ENCODE assay signal across 25 cellular contexts in genomic region chrX:74525116-74525515, GRCh38.
DNase-seq lines count a peak whose midpoint lies in the region; ATAC-seq, FAIRE-seq and TF ChIP-seq lines count a peak whose summit lies in the region.
"Had no signal": no experiment of that assay in that cellular context is flagged by ENCODE, and none has a peak within 500 bp of the region (broad histone marks: within the 10 kb centered on the region; RNA-seq: fewer than 3 reads in every experiment).

No MANE protein-coding gene starts in this region.

- TF ChIP-seq RAD21 in HepG2 (CRISPR knock-in tag; IDR thresholded peaks at IDR 0.05) = no peak

- CTCF ChIA-PET in HepG2 (lab: Yijun Ruan, JAX; ENCODE audit: low intra/inter-chr PET ratio, low total read pairs) = no interaction called here
- CTCF ChIA-PET in activated naive CD4-positive, alpha-beta T cell treated with anti-CD3 and anti-CD28 coated beads for 36 hours (lab: Charles Lee) = interaction anchor here (0.6 kb wide), 1 partner anchor 19 kb away, joined by 3 read pairs; no protein-coding TSS in a partner anchor
- CTCF ChIA-PET in activated CD4-positive, alpha-beta memory T cell treated with anti-CD3 and anti-CD28 coated beads, Interleukin-2, amount 10 ng/mL, durations not matched to agents 7 days and 5 days (lab: Charles Lee) = no interaction called here

- H3K27ac Mint-ChIP-seq in activated naive CD4-positive, alpha-beta T cell treated with anti-CD3 and anti-CD28 coated beads for 36 hours = no peak overlapping the region
- no peak overlapping the region for H3K27ac Mint-ChIP-seq in activated CD4-positive, alpha-beta memory T cell treated with anti-CD3 and anti-CD28 coated beads, Interleukin-2, amount 10 ng/mL, durations not matched to agents 7 days and 5 days
- H3K27ac Mint-ChIP-seq: CD4-positive, alpha-beta memory T cell; HFFc6 had no signal

- TF ChIP-seq POLR2A in right lobe of liver (IDR thresholded peaks at IDR 0.05) (no peak), HepG2 (IDR thresholded peaks at IDR 0.05; ENCODE audit: insufficient read depth in 1 of 2, low read depth in 2 of 2, low read length in 2 of 2) (no peak)

- no peak overlapping the region for H3K4me3 Mint-ChIP-seq in activated naive CD4-positive, alpha-beta T cell treated with anti-CD3 and anti-CD28 coated beads for 36 hours
- no peak overlapping the region for H3K4me3 Mint-ChIP-seq in activated CD4-positive, alpha-beta memory T cell treated with anti-CD3 and anti-CD28 coated beads, Interleukin-2, amount 10 ng/mL, durations not matched to agents 7 days and 5 days
- H3K4me3 Mint-ChIP-seq: CD4-positive, alpha-beta memory T cell; HFFc6 had no signal

- no peaks in the 10 kb centered on the region for H3K9me3 ChIP-seq in right lobe of liver
- H3K9me3 ChIP-seq in HepG2 (ENCODE audit: low read length) = no peaks in the 10 kb centered on the region
- H3K9me3 ChIP-seq: HAP-1, MG63, Peyer's patch, SK-N-SH had no signal

- in situ Hi-C loops in HepG2 (cut with HindIII; ENCODE audit: extremely low pct_ligation_motif_present, low pct_unique_long_range_greater_than_20kb) = no loop called here

- BruUV-seq in HepG2 (replicated peaks; lab: Mats Ljungman, UMichigan) = no TSS peak

- no peaks in the 10 kb centered on the region for H3K36me3 Mint-ChIP-seq in activated naive CD4-positive, alpha-beta T cell treated with anti-CD3 and anti-CD28 coated beads for 36 hours (ENCODE audit: low read depth)
- H3K36me3 Mint-ChIP-seq in activated CD4-positive, alpha-beta memory T cell treated with anti-CD3 and anti-CD28 coated beads, Interleukin-2, amount 10 ng/mL, durations not matched to agents 7 days and 5 days (ENCODE audit: low read depth) = no peaks in the 10 kb centered on the region
- H3K36me3 Mint-ChIP-seq: CD4-positive, alpha-beta memory T cell had no signal

- no peaks in the 10 kb centered on the region for H4K20me1 ChIP-seq in HepG2 (ENCODE audit: insufficient read depth, low read length)

- H3K4me1 ChIP-seq in right lobe of liver (peaks cover 0 to 36% (median 0%) of the 10 kb centered on the region in 4 donors), HepG2 (ENCODE audit: insufficient read depth, low read length) (no peaks in the 10 kb centered on the region)
- H3K4me1 ChIP-seq: HAP-1, Peyer's patch had no signal

- H3K27me3 ChIP-seq in right lobe of liver (no peaks in the 10 kb centered on the region), HepG2 (ENCODE audit: control insufficient read depth in 1 of 2, insufficient read depth in 2 of 2, low read length in 2 of 2) (no peaks in the 10 kb centered on the region)
- H3K27me3 ChIP-seq: MG63, Peyer's patch had no signal

- intact Hi-C loops in right lobe of liver (cut with DNase I) (no loop called here), HepG2 (cut with micrococcal nuclease; ENCODE audit: unreplicated experiment) (no loop called here)
- intact Hi-C loops in activated naive CD4-positive, alpha-beta T cell treated with anti-CD3 and anti-CD28 coated beads for 36 hours (cut with micrococcal nuclease) = no loop called here

- H3K4me3 ChIP-seq in right lobe of liver (no peak overlapping the region), HepG2 (replicated peaks in 1 of 3; ENCODE audit: insufficient read depth in 1 of 3, low read depth in 2 of 3, low read length in 3 of 3) (no peak overlapping the region), fibroblast of the aortic adventitia (ENCODE audit: low read depth, low read length) (no peak overlapping the region)
- H3K4me3 ChIP-seq: GM12878, HAP-1, MG63, Peyer's patch had no signal

- no peaks in the 10 kb centered on the region for H3K27me3 Mint-ChIP-seq in activated naive CD4-positive, alpha-beta T cell treated with anti-CD3 and anti-CD28 coated beads for 36 hours (ENCODE audit: low read depth)
- H3K27me3 Mint-ChIP-seq in activated CD4-positive, alpha-beta memory T cell treated with anti-CD3 and anti-CD28 coated beads, Interleukin-2, amount 10 ng/mL, durations not matched to agents 7 days and 5 days = no peaks in the 10 kb centered on the region
- H3K27me3 Mint-ChIP-seq: CD4-positive, alpha-beta memory T cell had no signal

- H3K79me2 ChIP-seq in HepG2 (ENCODE audit: insufficient read depth, low read length) = no peaks in the 10 kb centered on the region

- DNase-seq in right lobe of liver = peak in 1 of 3 donors; percentile 41
- DNase-seq in HepG2 (ENCODE audit: low spot score) = no peak
- DNase-seq in dedifferentiated amniotic fluid mesenchymal stem cell (ENCODE audit: extremely low spot score) = peak; percentile 16
- peak; percentile 82 for DNase-seq in fibroblast of the aortic adventitia (ENCODE audit: low read depth)
- no peak for DNase-seq in activated naive CD4-positive, alpha-beta T cell treated with anti-CD3 and anti-CD28 coated beads for 36 hours
- no peak for DNase-seq in T-helper 1 cell
- DNase-seq in activated CD4-positive, alpha-beta memory T cell treated with anti-CD3 and anti-CD28 coated beads, Interleukin-2, amount 10 ng/mL, durations not matched to agents 7 days and 5 days = no peak
- DNase-seq: C1 segment of cervical spinal cord; CD4-positive, alpha-beta memory T cell; COR-L47; DMS53; GOT3; HFFc6; KG1; MG63; NCI-H2029; NCI-H526 treated with DMSO at 0.1 percent for 48 hours; Peyer's patch; SIG-M5; SK-N-SH had no signal

- POLR2A ChIA-PET in HepG2 (lab: Yijun Ruan, JAX) = no interaction called here
- POLR2A ChIA-PET in activated CD4-positive, alpha-beta memory T cell treated with anti-CD3 and anti-CD28 coated beads, Interleukin-2, amount 10 ng/mL, durations not matched to agents 7 days and 5 days (lab: Charles Lee) = no interaction called here

- H3K36me3 ChIP-seq in right lobe of liver = no peaks in the 10 kb centered on the region
- no peaks in the 10 kb centered on the region for H3K36me3 ChIP-seq in HepG2 (replicated peaks in 1 of 2; ENCODE audit: control insufficient read depth in 1 of 2, insufficient read depth in 2 of 2, low read length in 2 of 2)
- H3K36me3 ChIP-seq: HAP-1, MG63, Peyer's patch had no signal

- H3K4me2 ChIP-seq in HepG2 (ENCODE audit: low read depth, low read length) = no peak overlapping the region
- H3K4me2 ChIP-seq: SK-N-SH had no signal

- no peaks in the 10 kb centered on the region for H3K9me3 Mint-ChIP-seq in activated naive CD4-positive, alpha-beta T cell treated with anti-CD3 and anti-CD28 coated beads for 36 hours
- no peaks in the 10 kb centered on the region for H3K9me3 Mint-ChIP-seq in activated CD4-positive, alpha-beta memory T cell treated with anti-CD3 and anti-CD28 coated beads, Interleukin-2, amount 10 ng/mL, durations not matched to agents 7 days and 5 days
- H3K9me3 Mint-ChIP-seq: CD4-positive, alpha-beta memory T cell; HFFc6 had no signal

- ATAC-seq in right lobe of liver (peak in 3 of 4 donors; percentile 26 to 40 (median 32)), HepG2 (no peak)
- ATAC-seq: GM12878 had no signal

- FAIRE-seq in HepG2 (lab: Jason Lieb, UNC) = no peak
- FAIRE-seq: A204.1, G401.6, GM12878, HTR-8/SVneo had no signal

- H3K9ac ChIP-seq in HepG2 (ENCODE audit: insufficient read depth, low read depth, low read length) = no peak overlapping the region
- H3K9ac ChIP-seq: SK-N-SH had no signal

- H2AFZ ChIP-seq in HepG2 (ENCODE audit: low read length) = no peak overlapping the region

- no peaks in the 10 kb centered on the region for H3K4me1 Mint-ChIP-seq in activated naive CD4-positive, alpha-beta T cell treated with anti-CD3 and anti-CD28 coated beads for 36 hours (ENCODE audit: low read depth)
- H3K4me1 Mint-ChIP-seq in activated CD4-positive, alpha-beta memory T cell treated with anti-CD3 and anti-CD28 coated beads, Interleukin-2, amount 10 ng/mL, durations not matched to agents 7 days and 5 days = no peaks in the 10 kb centered on the region
- H3K4me1 Mint-ChIP-seq: CD4-positive, alpha-beta memory T cell had no signal

- H3K27ac ChIP-seq in right lobe of liver (peak overlapping the region in 1 of 3 donors; percentile 22), HepG2 (ENCODE audit: extremely low read length, insufficient read depth, low read length) (no peak overlapping the region)
- H3K27ac ChIP-seq: Peyer's patch had no signal

- TF ChIP-seq CTCF in right lobe of liver (IDR thresholded peaks at IDR 0.05) (no peak), HepG2 (CRISPR knock-in tag; IDR thresholded peaks at IDR 0.05) (no peak), fibroblast of the aortic adventitia (IDR thresholded peaks at IDR 0.05; ENCODE audit: insufficient read depth, low read length) (no peak)

- TF ChIP-seq EP300 in HepG2 (IDR thresholded peaks at IDR 0.05; ENCODE audit: low read depth in 2 of 2, low read length in 2 of 2) (no peak), HepG2 (CRISPR knock-in tag; IDR thresholded peaks at IDR 0.05; ENCODE audit: borderline replicate concordance) (no peak)

TF ChIP-seq in HepG2, 621 proteins besides CTCF, POLR2A, EP300 and RAD21 (continues in another document):
- TF ChIP-seq GMEB1 (CRISPR knock-in tag; IDR thresholded peaks at IDR 0.05; ENCODE audit: borderline replicate concordance) (no peak), MTERF4 (CRISPR knock-in tag; IDR thresholded peaks at IDR 0.05) (no peak), EED (CRISPR knock-in tag; IDR thresholded peaks at IDR 0.05) (no peak), POLR2AphosphoS2 (IDR thresholded peaks at IDR 0.05; ENCODE audit: low read depth, low read length) (no peak)

Comparison
In these comparisons a context has a peak if more than half of its experiments do, and no peak if none do; other contexts are left out.
1. DNase-seq: peak in dedifferentiated amniotic fluid mesenchymal stem cell (single experiment) and fibroblast of the aortic adventitia (single experiment); none in HepG2 (single experiment), activated naive CD4-positive, alpha-beta T cell treated with anti-CD3 and anti-CD28 coated beads for 36 hours (single experiment), T-helper 1 cell (0 of 5) and activated CD4-positive, alpha-beta memory T cell treated with anti-CD3 and anti-CD28 coated beads, Interleukin-2, amount 10 ng/mL, durations not matched to agents 7 days and 5 days (single experiment).